Comparison of ENCODE assay signal across 21 cellular contexts in the genomic region with DNA sequence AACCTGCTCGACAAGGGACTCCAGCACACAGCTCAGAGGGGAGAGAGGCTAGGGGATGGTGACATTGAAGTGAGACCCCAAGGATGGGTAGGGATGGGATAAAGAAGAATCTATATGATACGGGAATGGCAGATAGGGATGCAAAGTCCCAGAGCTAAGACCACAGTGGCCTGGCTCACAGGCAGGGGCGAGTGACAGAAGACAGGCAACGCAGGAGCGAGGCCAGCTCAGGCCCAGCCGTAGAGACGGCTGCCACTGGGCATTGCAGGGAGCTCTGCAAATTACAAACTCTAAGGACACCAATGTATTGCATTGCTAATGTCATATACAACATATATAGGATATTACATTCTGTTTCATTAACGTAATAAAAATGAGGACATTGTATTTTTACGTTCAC.
DNase-seq lines count a peak whose midpoint lies in the region; ATAC-seq, FAIRE-seq and TF ChIP-seq lines count a peak whose summit lies in the region.
"Had no signal": no experiment of that assay in that cellular context is flagged by ENCODE, and none has a peak within 500 bp of the region (broad histone marks: within the 10 kb centered on the region; RNA-seq: fewer than 3 reads in every experiment).

No MANE protein-coding gene starts in this region.

- no peak overlapping the region for H2BK20ac ChIP-seq in H1 (ENCODE audit: low read length)

- no peaks in the 10 kb centered on the region for H3K23me2 ChIP-seq in H1 (ENCODE audit: low read depth, low read length)

- peaks cover 8% of the 10 kb centered on the region for H3K9me3 Mint-ChIP-seq in activated CD8-positive, alpha-beta memory T cell treated with anti-CD3 and anti-CD28 coated beads, Interleukin-2, amount 10 ng/mL, durations not matched to agents 7 days and 5 days (ENCODE audit: low read depth)
- H3K9me3 Mint-ChIP-seq: CD4-positive, alpha-beta T cell; IgD-negative memory B cell had no signal

- no peaks in the 10 kb centered on the region for H3K4me1 Mint-ChIP-seq in activated CD8-positive, alpha-beta memory T cell treated with anti-CD3 and anti-CD28 coated beads, Interleukin-2, amount 10 ng/mL, durations not matched to agents 7 days and 5 days
- H3K4me1 Mint-ChIP-seq: IgD-negative memory B cell had no signal

- H3K56ac ChIP-seq in H1 (replicated peaks; ENCODE audit: insufficient read length, low read depth, low read length) (no peak overlapping the region), mesendoderm (ENCODE audit: low read length) (no peak overlapping the region)

- POLR2A ChIA-PET in H1 (lab: Charles Lee; ENCODE audit: partially characterized antibody) = no interaction called here

- H3K9ac ChIP-seq in H1 (replicated peaks in 1 of 4; ENCODE audit: extremely low read depth in 1 of 4, low read depth in 3 of 4, low read length in 3 of 4) (no peak overlapping the region), neuronal stem cell (ENCODE audit: low read depth, low read length, poor library complexity) (no peak overlapping the region), mesendoderm (ENCODE audit: low read length) (no peak overlapping the region)
- H3K9ac ChIP-seq: GM23248 had no signal

- H3K27me3 ChIP-seq in H1 (replicated peaks in 1 of 4; ENCODE audit: control insufficient read depth in 3 of 4, extremely low read depth in 1 of 4, insufficient read depth in 3 of 4, low read length in 3 of 4) (peaks cover 0 to 3% (median 0%) of the 10 kb centered on the region in 4 experiments; a peak in 1 of 7 replicates), neuronal stem cell (ENCODE audit: control insufficient read depth in 3 of 3, insufficient read depth in 3 of 3, low read depth in 1 of 3, low read length in 3 of 3) (no peaks in the 10 kb centered on the region), mesendoderm (ENCODE audit: insufficient read depth, low read length, poor library complexity) (no peaks in the 10 kb centered on the region)

- H2BK120ac ChIP-seq in H1 (replicated peaks; ENCODE audit: low read depth, low read length) (no peak overlapping the region), neuronal stem cell (ENCODE audit: low read depth, low read length) (no peak overlapping the region), mesendoderm (ENCODE audit: low read depth, low read length) (no peak overlapping the region)

- 93% methylated on average over 9 of the region's 9 CpGs; no CpG with 5 or more reads in 1 of the 2 experiments for WGBS in H1 (ENCODE audit: extremely low coverage in 1 of 2, insufficient coverage in 1 of 2, insufficient read length in 1 of 2, insufficient replicate concordance in 2 of 2, low coverage in 1 of 2, low lambda C conversion rate in 2 of 2, missing lambda C conversion rate in 1 of 2), 2 experiments
- no CpG with 5 or more reads among the region's 9 CpGs for WGBS in neuronal stem cell (ENCODE audit: extremely low coverage in 2 of 2, insufficient read length in 2 of 2, insufficient replicate concordance in 1 of 2), 2 donors
- WGBS in mesendoderm (ENCODE audit: extremely low coverage, insufficient coverage, low lambda C conversion rate) = no CpG with 5 or more reads among the region's 9 CpGs

- CTCF ChIA-PET in activated CD8-positive, alpha-beta memory T cell treated with anti-CD3 and anti-CD28 coated beads, Interleukin-2, amount 10 ng/mL, durations not matched to agents 7 days and 5 days (lab: Charles Lee) = no interaction called here
- CTCF ChIA-PET in H1 (lab: Charles Lee; ENCODE audit: partially characterized antibody) = no interaction called here

- TF ChIP-seq CTCF in H1 (IDR thresholded peaks at IDR 0.05; ENCODE audit: control extremely low read depth in 1 of 3, insufficient read depth in 1 of 3, low read depth in 1 of 3, low read length in 3 of 3) = no peak

- H3K4ac ChIP-seq in H1 (replicated peaks; ENCODE audit: insufficient read length, low read depth, low read length) = peak overlapping the region; percentile 41
- H3K4ac ChIP-seq in neuronal stem cell (ENCODE audit: low read length) = no peak overlapping the region
- no peak overlapping the region for H3K4ac ChIP-seq in mesendoderm (ENCODE audit: low read depth, low read length)

- TF ChIP-seq RAD21 in H1 (IDR thresholded peaks at IDR 0.05 in 1 of 2, conservative IDR thresholded peaks at IDR 0.05 in 1 of 2; ENCODE audit: low read depth in 2 of 2, low read length in 2 of 2) = no peak

- H2BK5ac ChIP-seq in H1 (ENCODE audit: low read depth, low read length) (no peak overlapping the region), neuronal stem cell (ENCODE audit: low read length) (no peak overlapping the region), mesendoderm (ENCODE audit: low read length) (no peak overlapping the region)

- H3K27ac ChIP-seq in H1 (ENCODE audit: low read depth, low read length) (no peak overlapping the region), neuronal stem cell (replicated peaks; ENCODE audit: low read length) (no peak overlapping the region), mesendoderm (ENCODE audit: low read depth, low read length) (no peak overlapping the region)
- H3K27ac ChIP-seq: GM23248 had no signal

- H3K4me3 Mint-ChIP-seq in activated CD8-positive, alpha-beta memory T cell treated with anti-CD3 and anti-CD28 coated beads, Interleukin-2, amount 10 ng/mL, durations not matched to agents 7 days and 5 days = no peak overlapping the region
- H3K4me3 Mint-ChIP-seq: CD4-positive, alpha-beta T cell; IgD-negative memory B cell had no signal

- TF ChIP-seq EP300 in H1 (IDR thresholded peaks at IDR 0.05; ENCODE audit: borderline replicate concordance in 1 of 2, low read depth in 2 of 2, low read length in 2 of 2) = no peak

- H3K4me1 ChIP-seq in H1 (replicated peaks in 1 of 4; ENCODE audit: control insufficient read depth in 3 of 4, insufficient read depth in 4 of 4, low read length in 3 of 4) (peaks cover 0 to 2% (median 0%) of the 10 kb centered on the region in 4 experiments; a peak in 1 of 7 replicates), neuronal stem cell (ENCODE audit: control insufficient read depth in 2 of 2, insufficient read depth in 1 of 2, low read depth in 1 of 2, low read length in 2 of 2) (peaks cover 0 to 12% of the 10 kb centered on the region in 2 donors), mesendoderm (ENCODE audit: control insufficient read depth, low read depth, low read length) (no peaks in the 10 kb centered on the region)
- H3K4me1 ChIP-seq: Caco-2 had no signal

- H3K79me1 ChIP-seq in H1 (ENCODE audit: low read depth, low read length) (peaks cover 2% of the 10 kb centered on the region; the same call in 1 of the 2 replicates), neuronal stem cell (ENCODE audit: low read depth, low read length) (no peaks in the 10 kb centered on the region), mesendoderm (ENCODE audit: low read length) (peaks cover 2% of the 10 kb centered on the region)

- no peak overlapping the region for H4K91ac ChIP-seq in H1 (replicated peaks; ENCODE audit: insufficient read length, low read length)
- H4K91ac ChIP-seq in neuronal stem cell (ENCODE audit: low read depth, low read length, poor library complexity) = no peak overlapping the region

- H3K18ac ChIP-seq in H1 (ENCODE audit: extremely low read depth, low read length) (no peak overlapping the region), neuronal stem cell (ENCODE audit: low read length) (no peak overlapping the region), mesendoderm (ENCODE audit: low read length) (no peak overlapping the region)

- H3K4me3 ChIP-seq in H1 (ENCODE audit: extremely low read depth in 1 of 4, insufficient read depth in 2 of 4, low read depth in 3 of 4, low read length in 4 of 4) (no peak overlapping the region), neuronal stem cell (ENCODE audit: low read length in 2 of 2) (no peak overlapping the region), mesendoderm (ENCODE audit: low read length) (no peak overlapping the region)
- H3K4me3 ChIP-seq: GM23248 had no signal

- peaks cover 0 to 7% of the 10 kb centered on the region in 2 experiments for H4K20me1 ChIP-seq in H1 (replicated peaks in 1 of 2; ENCODE audit: control insufficient read depth in 1 of 2, insufficient read depth in 2 of 2, low read length in 2 of 2)

- H2BK15ac ChIP-seq in H1 (ENCODE audit: low read length) = no peak overlapping the region
- H2BK15ac ChIP-seq in neuronal stem cell (ENCODE audit: low read length) = no peak overlapping the region
- H2BK15ac ChIP-seq in mesendoderm (replicated peaks; ENCODE audit: low read depth) = no peak overlapping the region

- H3K4me2 ChIP-seq in H1 (ENCODE audit: insufficient read depth in 1 of 2, low read depth in 2 of 2, low read length in 2 of 2) (no peak overlapping the region), neuronal stem cell (ENCODE audit: insufficient read depth, low read length, poor library complexity, severe bottlenecking) (no peak overlapping the region), mesendoderm (ENCODE audit: low read length) (no peak overlapping the region)

- ATAC-seq in activated CD8-positive, alpha-beta memory T cell treated with anti-CD3 and anti-CD28 coated beads, Interleukin-2, amount 10 ng/mL, durations not matched to agents 7 days and 5 days = no peak

- H4K5ac ChIP-seq in H1 (ENCODE audit: insufficient read length, low read depth, low read length) = no peak overlapping the region
- H4K5ac ChIP-seq in mesendoderm (ENCODE audit: low read length) = no peak overlapping the region

- no peak for TF ChIP-seq POLR2A in H1 (IDR thresholded peaks at IDR 0.05; ENCODE audit: control extremely low read depth in 1 of 2, low read depth in 2 of 2, low read length in 2 of 2)

- H3K9me3 ChIP-seq in H1 (ENCODE audit: insufficient read depth in 2 of 2, low read depth in 1 of 2, low read length in 1 of 2) (peaks cover 0 to 9% of the 10 kb centered on the region in 2 experiments; a peak in 1 of 4 replicates), neuronal stem cell (replicated peaks in 1 of 2; ENCODE audit: control insufficient read depth in 2 of 2, insufficient read depth in 1 of 2, low read depth in 1 of 2, low read length in 2 of 2) (peaks cover 7 to 8% of the 10 kb centered on the region in 2 donors)
- H3K9me3 ChIP-seq: Caco-2 had no signal

- H2AFZ ChIP-seq in H1 (ENCODE audit: low read length) (no peak overlapping the region), neuronal stem cell (ENCODE audit: low read length) (no peak overlapping the region)
- H2AFZ ChIP-seq: GM23248 had no signal

- no peak overlapping the region; the same call in 1 of the 2 replicates for H2AK5ac ChIP-seq in H1 (ENCODE audit: low read depth, low read length)
- no peak overlapping the region for H2AK5ac ChIP-seq in neuronal stem cell (ENCODE audit: low read depth, low read length)
- no peak overlapping the region for H2AK5ac ChIP-seq in mesendoderm (ENCODE audit: low read length)

- no peak overlapping the region for H3K14ac ChIP-seq in H1 (ENCODE audit: insufficient read length)
- no peak overlapping the region for H3K14ac ChIP-seq in neuronal stem cell (ENCODE audit: low read length)

- H3K23ac ChIP-seq in H1 (ENCODE audit: insufficient read length) (no peak overlapping the region), neuronal stem cell (ENCODE audit: low read depth, low read length, poor library complexity) (no peak overlapping the region), mesendoderm (ENCODE audit: low read length) (no peak overlapping the region)

- no peaks in the 10 kb centered on the region for H3K79me2 ChIP-seq in H1 (ENCODE audit: control insufficient read depth in 1 of 2, insufficient read depth in 2 of 2, low read length in 2 of 2)
- no peaks in the 10 kb centered on the region for H3K79me2 ChIP-seq in mesendoderm (ENCODE audit: control insufficient read depth, insufficient read depth, low read length)

- no peak overlapping the region for H3K27ac Mint-ChIP-seq in activated CD8-positive, alpha-beta memory T cell treated with anti-CD3 and anti-CD28 coated beads, Interleukin-2, amount 10 ng/mL, durations not matched to agents 7 days and 5 days
- H3K27ac Mint-ChIP-seq: CD4-positive, alpha-beta T cell; IgD-negative memory B cell had no signal

- H2BK12ac ChIP-seq in H1 (ENCODE audit: low read depth, low read length) = no peak overlapping the region
- H2BK12ac ChIP-seq in neuronal stem cell (ENCODE audit: low read length) = no peak overlapping the region

- FAIRE-seq in H1 (lab: Jason Lieb, UNC) = no peak
- FAIRE-seq: D721Med, G401.6, GM12891, GM19239, H54, HepG2 had no signal

- no peaks in the 10 kb centered on the region for H3K36me3 Mint-ChIP-seq in activated CD8-positive, alpha-beta memory T cell treated with anti-CD3 and anti-CD28 coated beads, Interleukin-2, amount 10 ng/mL, durations not matched to agents 7 days and 5 days
- H3K36me3 Mint-ChIP-seq: IgD-negative memory B cell had no signal

- peak; percentile 3 for DNase-seq in activated CD8-positive, alpha-beta memory T cell treated with anti-CD3 and anti-CD28 coated beads, Interleukin-2, amount 50 U/mL, for 48 hours
- DNase-seq in activated CD8-positive, alpha-beta memory T cell treated with anti-CD3 and anti-CD28 coated beads, Interleukin-2, amount 10 ng/mL, durations not matched to agents 7 days and 5 days = no peak
- peak in 1 of 2 experiments; percentile 35 for DNase-seq in H1 (ENCODE audit: low read depth in 1 of 2, low spot score in 2 of 2)
- peak; percentile 87 for DNase-seq in mesenteric fat pad (ENCODE audit: low spot score)
- DNase-seq in ureter (ENCODE audit: low spot score) = peak; percentile 26
- DNase-seq in neuronal stem cell (ENCODE audit: low spot score) = no peak
- DNase-seq in NCI-H1105 (lab: John Stamatoyannopoulos, UW) = no peak
- no peak for DNase-seq in mesendoderm
- DNase-seq: 8988T; C1 segment of cervical spinal cord; Caco-2; CD4-positive, alpha-beta T cell; GM23248; HCEC 1CT had no signal

- H3K36me3 ChIP-seq in H1 (ENCODE audit: control insufficient read depth in 2 of 4, insufficient read depth in 4 of 4, low read length in 3 of 4) (no peaks in the 10 kb centered on the region), neuronal stem cell (replicated peaks in 1 of 2; ENCODE audit: control insufficient read depth in 2 of 2, insufficient read depth in 2 of 2, low read length in 2 of 2) (peaks cover 0 to 1% of the 10 kb centered on the region in 2 donors), mesendoderm (ENCODE audit: control insufficient read depth, insufficient read depth, low read length) (peaks cover 2% of the 10 kb centered on the region)

- no peaks in the 10 kb centered on the region for H3K27me3 Mint-ChIP-seq in activated CD8-positive, alpha-beta memory T cell treated with anti-CD3 and anti-CD28 coated beads, Interleukin-2, amount 10 ng/mL, durations not matched to agents 7 days and 5 days
- H3K27me3 Mint-ChIP-seq: CD4-positive, alpha-beta T cell had no signal

- H4K8ac ChIP-seq in H1 (ENCODE audit: extremely low read depth, insufficient read depth, low read length) (no peak overlapping the region), neuronal stem cell (ENCODE audit: low read depth, low read length) (no peak overlapping the region), mesendoderm (ENCODE audit: low read depth, low read length) (no peak overlapping the region)

Comparison
In these comparisons a context has a peak if more than half of its experiments do, and no peak if none do; other contexts are left out.
1. DNase-seq: peak in activated CD8-positive, alpha-beta memory T cell treated with anti-CD3 and anti-CD28 coated beads, Interleukin-2, amount 50 U/mL, for 48 hours (single experiment), mesenteric fat pad (single experiment) and ureter (single experiment); none in activated CD8-positive, alpha-beta memory T cell treated with anti-CD3 and anti-CD28 coated beads, Interleukin-2, amount 10 ng/mL, durations not matched to agents 7 days and 5 days (single experiment), neuronal stem cell (single experiment), NCI-H1105 (single experiment) and mesendoderm (single experiment).